In genomic region chr6:112043032-112044007, GRCh38 we compare ENCODE assay signal across 8 cellular contexts. TPM values are rescaled to one million over a fixed set of nuclear protein-coding genes. Genes with fewer than 3 reads are reported as not detected.
DNase-seq lines count a peak whose midpoint lies in the region; ATAC-seq and TF ChIP-seq lines count a peak whose summit lies in the region.

No MANE protein-coding gene starts in this region.

- intact Hi-C loops in right cardiac atrium (cut with DNase I) (loop anchor here in 3 of 4 donors (2.0 to 10.0 kb wide), 3 partner anchors 329 to 336 kb away; no protein-coding TSS in a partner anchor), uterus (cut with DNase I; ENCODE audit: low total_unique reads) (no loop called here)

- TF ChIP-seq CTCF in GM13976 (IDR thresholded peaks at IDR 0.05; ENCODE audit: borderline replicate concordance, control extremely low read depth, extremely low read depth, insufficient read depth, missing control alignments): peak; percentile 95
- TF ChIP-seq CTCF in uterus (IDR thresholded peaks at IDR 0.05): peak; percentile 89 to 96 (median 94)

- H3K4me3 Mint-ChIP-seq in T-helper 17 cell: peak overlapping the region; percentile 96

- peak overlapping the region; percentile 99 for H3K27ac Mint-ChIP-seq in T-helper 17 cell

- under 1% methylated on average over 36 of the region's 36 CpGs for WGBS in right cardiac atrium

- ATAC-seq in HG02943 (IDR thresholded peaks at IDR 0.05; ENCODE audit: low read depth, unreplicated experiment) (peak; percentile 93), T-helper 17 cell (peak; percentile 92), right cardiac atrium (peak; percentile 96)

- H3K4me1 ChIP-seq in right cardiac atrium (ENCODE audit: control insufficient read depth, insufficient read depth, low read length) (no peaks in the 10 kb centered on the region), uterus (peaks cover 4 to 19% of the 10 kb centered on the region in 2 donors)

- peak in 1 of 2 donors; percentile 42 for TF ChIP-seq POLR2A in uterus (IDR thresholded peaks at IDR 0.05)

- H3K4me3 ChIP-seq in right cardiac atrium (ENCODE audit: low read length) (peak overlapping the region; percentile 85), uterus (peak overlapping the region; percentile 39 to 52)

- DNase-seq in GM13976 (ENCODE audit: low spot score) (peak; percentile 87), NCI-H1694 treated with DMSO at 0.1 percent for 48 hours (lab: John Stamatoyannopoulos, UW) (peak; percentile 85), T-helper 17 cell (peak; percentile 84 to 93 (median 87)), anterior cingulate cortex (lab: John Stamatoyannopoulos, UW) (peak; percentile 30 to 94 (median 82)), right cardiac atrium (peak; percentile 88 to 94 (median 94)), pulmonary artery endothelial cell (ENCODE audit: low read depth, low spot score) (peak; percentile 82), uterus (peak; percentile 86 to 90)

- H3K27me3 Mint-ChIP-seq in T-helper 17 cell: no peaks in the 10 kb centered on the region

- no peaks in the 10 kb centered on the region for H3K36me3 Mint-ChIP-seq in T-helper 17 cell (ENCODE audit: low read depth)

- H3K27me3 ChIP-seq in right cardiac atrium (ENCODE audit: control insufficient read depth, insufficient read depth): no peaks in the 10 kb centered on the region
- no peaks in the 10 kb centered on the region for H3K27me3 ChIP-seq in uterus

- H3K36me3 ChIP-seq in uterus: no peaks in the 10 kb centered on the region

- in situ Hi-C loops in GM13976 (cut with MboI; ENCODE audit: low sequenced_read_pairs, unreplicated experiment): loop anchor here (25.0 kb wide), 1 partner anchor 781 kb away; a partner anchor contains a TSS

- H3K9me3 ChIP-seq in T-helper 17 cell (ENCODE audit: control insufficient read depth, low read length, poor library complexity, severe bottlenecking): no peaks in the 10 kb centered on the region
- no peaks in the 10 kb centered on the region for H3K9me3 ChIP-seq in right cardiac atrium (ENCODE audit: control insufficient read depth, low read length)
- no peaks in the 10 kb centered on the region for H3K9me3 ChIP-seq in uterus

- peaks cover 11% of the 10 kb centered on the region for H3K4me1 Mint-ChIP-seq in T-helper 17 cell

- H3K27ac ChIP-seq in right cardiac atrium (ENCODE audit: low read length) (peak overlapping the region; percentile 57), uterus (peak overlapping the region; percentile 82 to 86)

RNA-seq across cellular contexts. Expression of gene CCN6, which starts 10.6 kb away (rescaled TPM):
- total RNA-seq in T-helper 17 cell (not detected), right cardiac atrium (not detected), pulmonary artery endothelial cell (0.07 TPM in 1 of 2 replicates, not detected in the other), uterus (not detected)
- polyA plus RNA-seq in right cardiac atrium: not detected

RNA-seq across cellular contexts. Expression of gene TUBE1, which starts 44.0 kb away (rescaled TPM):
- total RNA-seq in T-helper 17 cell (10 to 100 TPM; 26.5 to 32.9 TPM), right cardiac atrium (10 to 100 TPM; 21.4 to 36.9 (median 29.5) TPM), pulmonary artery endothelial cell (14.6 and 23.2 TPM in 2 replicates), uterus (10 to 100 TPM; 33.6 to 75.1 (median 54.0) TPM)
- polyA plus RNA-seq in right cardiac atrium: 22.7 TPM

RNA-seq across cellular contexts. Expression of gene FAM229B, which starts 44.1 kb away (rescaled TPM):
- 1 to 10 TPM in 1 of 2 donors, under 1 TPM in 1; 0.50 to 3.9 TPM for total RNA-seq in T-helper 17 cell
- 10 to 100 TPM; 60.2 to 77.7 (median 73.1) TPM for total RNA-seq in right cardiac atrium
- 75.2 TPM for polyA plus RNA-seq in right cardiac atrium
- total RNA-seq in pulmonary artery endothelial cell: 9.4 and 14.4 TPM in 2 replicates
- total RNA-seq in uterus: 10 to 100 TPM in 3 of 4 donors, 1 to 10 TPM in 1; 7.2 to 47.6 (median 34.4) TPM

Comparison
In these comparisons a context has a peak if more than half of its experiments do, and no peak if none do; other contexts are left out.
1. Peak in every context shown above with its lines: DNase-seq, ATAC-seq, H3K4me3 ChIP-seq and H3K27ac ChIP-seq.